ENCODE assay signal across 14 cellular contexts in genomic region chr16:71460246-71460645, GRCh38. TPM values are rescaled to one million over a fixed set of nuclear protein-coding genes. Genes with fewer than 3 reads are reported as not detected.
A peak's percentile ranks its signal among the peaks of the same experiment; 100 is the strongest.
DNase-seq lines count a peak whose midpoint lies in the region; ATAC-seq and TF ChIP-seq lines count a peak whose summit lies in the region.
"Had no signal": no experiment of that assay in that cellular context is flagged by ENCODE, and none has a peak within 500 bp of the region (broad histone marks: within the 10 kb centered on the region; RNA-seq: fewer than 3 reads in every experiment).

No MANE protein-coding gene starts in this region.

- H3K36me3 ChIP-seq in skeletal muscle satellite cell (ENCODE audit: insufficient read depth, low read length) (peaks cover 13% of the 10 kb centered on the region), thyroid gland (peaks cover 6 to 12% of the 10 kb centered on the region in 2 donors)

- H3K9me3 ChIP-seq in skeletal muscle satellite cell (replicated peaks; ENCODE audit: low read length) (no peaks in the 10 kb centered on the region), thyroid gland (no peaks in the 10 kb centered on the region)

- in situ Hi-C loops in GM13977 (cut with MboI; ENCODE audit: low pct_unique_long_range_greater_than_20kb, low sequenced_read_pairs, unreplicated experiment): no loop called here

- H3K27ac ChIP-seq in thyroid gland: no peak overlapping the region
- H3K27ac ChIP-seq: tibial nerve had no signal

- CTCF ChIA-PET in T-cell (lab: Charles Lee): interaction anchor here in 1 of 2 donors (1.2 kb wide), 1 partner anchor 39 kb away, joined by 4 read pairs; no protein-coding TSS in a partner anchor
- CTCF ChIA-PET in HEK293T (lab: Yijun Ruan, JAX): interaction anchor here (0.6 kb wide), 1 partner anchor 48 kb away, joined by 4 read pairs; no protein-coding TSS in a partner anchor

- H3K27ac Mint-ChIP-seq in T-cell: no peak overlapping the region
- H3K27ac Mint-ChIP-seq: memory B cell; T-helper 1 cell treated with Interleukin-12 subunit alpha and Interleukin-12 subunit beta and Interleukin-4 antibody, amounts not matched to agents 30 μg/mL and 1 μg/mL, for 36 hours had no signal

- no peak for TF ChIP-seq POLR2A in thyroid gland (IDR thresholded peaks at IDR 0.05)

- peak overlapping the region; percentile 97 for H3K4me3 ChIP-seq in skeletal muscle satellite cell (ENCODE audit: low read length)
- H3K4me3 ChIP-seq in thyroid gland (replicated peaks in 1 of 3): no peak overlapping the region
- H3K4me3 ChIP-seq: tibial nerve had no signal

- no peak for ATAC-seq in activated T-cell treated with anti-CD3 and anti-CD28 coated beads, Interleukin-2, amount 50 U/mL, for 4 hours
- ATAC-seq in T-cell (replicated peaks in 1 of 4): no peak

- intact Hi-C loops in thyroid gland (cut with DNase I): no loop called here

- POLR2A ChIA-PET in T-cell (lab: Charles Lee): interaction anchor here (0.6 kb wide), 2 partner anchors 24 to 28 kb away, joined by 3 read pairs; no protein-coding TSS in a partner anchor
- POLR2A ChIA-PET in HEK293T (lab: Yijun Ruan, JAX): interaction anchor here (2.3 kb wide), 1 partner anchor 29 kb away, joined by 9 read pairs; the partner anchor contains the start of gene ZNF19

- H3K4me1 ChIP-seq in skeletal muscle satellite cell (ENCODE audit: control insufficient read depth, insufficient read depth, low read length) (peaks cover 23% of the 10 kb centered on the region), thyroid gland (peaks cover 8 to 9% of the 10 kb centered on the region in 2 donors)

- H3K27me3 ChIP-seq in skeletal muscle satellite cell (ENCODE audit: control insufficient read depth, insufficient read depth, low read length) (no peaks in the 10 kb centered on the region), thyroid gland (no peaks in the 10 kb centered on the region)
- H3K27me3 ChIP-seq: tibial nerve had no signal

- no peaks in the 10 kb centered on the region for H3K27me3 Mint-ChIP-seq in activated T-cell treated with anti-CD3 and anti-CD28 coated beads, Interleukin-2, amount 50 U/mL, for 4 hours (ENCODE audit: low read depth)
- H3K27me3 Mint-ChIP-seq in T-cell: no peaks in the 10 kb centered on the region
- H3K27me3 Mint-ChIP-seq: memory B cell had no signal

- peak overlapping the region; percentile 89 for H3K4me2 ChIP-seq in skeletal muscle satellite cell (ENCODE audit: low read length)

- H3K9me3 Mint-ChIP-seq in activated T-cell treated with anti-CD3 and anti-CD28 coated beads, Interleukin-2, amount 50 U/mL, for 4 hours: no peaks in the 10 kb centered on the region
- no peaks in the 10 kb centered on the region for H3K9me3 Mint-ChIP-seq in T-cell
- H3K9me3 Mint-ChIP-seq: memory B cell; T-helper 1 cell treated with Interleukin-12 subunit alpha and Interleukin-12 subunit beta and Interleukin-4 antibody, amounts not matched to agents 30 μg/mL and 1 μg/mL, for 36 hours had no signal

- 77 to 81% methylated on average over 4 of the region's 4 CpGs for WGBS in thyroid gland, 2 donors

- peaks cover 13% of the 10 kb centered on the region for H3K36me3 Mint-ChIP-seq in activated T-cell treated with anti-CD3 and anti-CD28 coated beads, Interleukin-2, amount 50 U/mL, for 4 hours (ENCODE audit: insufficient read depth)
- H3K36me3 Mint-ChIP-seq in T-cell: peaks cover 11% of the 10 kb centered on the region

- no peak for DNase-seq in activated T-cell treated with anti-CD3 and anti-CD28 coated beads, Interleukin-2, amount 50 U/mL, for 4 hours
- DNase-seq in activated T-cell treated with anti-CD3 and anti-CD28 coated beads, Interleukin-2, amount 50 U/mL, for 1 hour: no peak
- DNase-seq in T-cell (no peak), fibroblast of the conjunctiva (ENCODE audit: low read depth) (peak; percentile 72), GM13977 (ENCODE audit: low spot score) (no peak), HEK293T (ENCODE audit: extremely low spot score) (no peak), thyroid gland (no peak)
- DNase-seq: ACHN, NCI-H345 had no signal

- TF ChIP-seq CTCF in GM13977 (IDR thresholded peaks at IDR 0.05; ENCODE audit: extremely low read depth, insufficient read depth, missing control alignments) (no peak), thyroid gland (IDR thresholded peaks at IDR 0.05) (no peak)

- H3K9ac ChIP-seq in skeletal muscle satellite cell (ENCODE audit: low read depth, low read length): peak overlapping the region; percentile 96

- peaks cover 15% of the 10 kb centered on the region for H3K4me1 Mint-ChIP-seq in activated T-cell treated with anti-CD3 and anti-CD28 coated beads, Interleukin-2, amount 50 U/mL, for 4 hours (ENCODE audit: low read depth)
- peaks cover 5 to 29% (median 26%) of the 10 kb centered on the region in 3 donors for H3K4me1 Mint-ChIP-seq in T-cell

- peak overlapping the region; percentile 26 for H3K4me3 Mint-ChIP-seq in activated T-cell treated with anti-CD3 and anti-CD28 coated beads, Interleukin-2, amount 50 U/mL, for 4 hours
- H3K4me3 Mint-ChIP-seq in T-cell: peak overlapping the region; percentile 31 to 84 (median 56)
- H3K4me3 Mint-ChIP-seq: memory B cell; T-helper 1 cell treated with Interleukin-12 subunit alpha and Interleukin-12 subunit beta and Interleukin-4 antibody, amounts not matched to agents 30 μg/mL and 1 μg/mL, for 36 hours had no signal

TF ChIP-seq in HEK293T, 16 proteins besides CTCF, POLR2A, EP300 and RAD21:
- TF ChIP-seq L3MBTL2 (conservative IDR thresholded peaks at IDR 0.05): no peak
- no peak for TF ChIP-seq LEF1 (IDR thresholded peaks at IDR 0.05; ENCODE audit: borderline replicate concordance)
- TF ChIP-seq FOXM1 (IDR thresholded peaks at IDR 0.05; ENCODE audit: borderline replicate concordance): no peak
- TF ChIP-seq TARDBP (IDR thresholded peaks at IDR 0.05): no peak
- no peak for TF ChIP-seq HDGF (IDR thresholded peaks at IDR 0.05; ENCODE audit: borderline replicate concordance)
- no peak for TF ChIP-seq ELF4 (IDR thresholded peaks at IDR 0.05)
- TF ChIP-seq FOXK2 (IDR thresholded peaks at IDR 0.05): no peak
- TF ChIP-seq, protein P1, sequence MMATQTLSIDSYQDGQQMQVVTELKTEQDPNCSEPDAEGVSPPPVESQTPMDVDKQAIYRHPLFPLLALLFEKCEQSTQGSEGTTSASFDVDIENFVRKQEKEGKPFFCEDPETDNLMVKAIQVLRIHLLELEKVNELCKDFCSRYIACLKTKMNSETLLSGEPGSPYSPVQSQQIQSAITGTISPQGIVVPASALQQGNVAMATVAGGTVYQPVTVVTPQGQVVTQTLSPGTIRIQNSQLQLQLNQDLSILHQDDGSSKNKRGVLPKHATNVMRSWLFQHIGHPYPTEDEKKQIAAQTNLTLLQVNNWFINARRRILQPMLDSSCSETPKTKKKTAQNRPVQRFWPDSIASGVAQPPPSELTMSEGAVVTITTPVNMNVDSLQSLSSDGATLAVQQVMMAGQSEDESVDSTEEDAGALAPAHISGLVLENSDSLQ (IDR thresholded peaks at IDR 0.05): no peak
- TF ChIP-seq BHLHE40 (IDR thresholded peaks at IDR 0.05; ENCODE audit: borderline replicate concordance): no peak
- no peak for TF ChIP-seq ZNF384 (IDR thresholded peaks at IDR 0.05)
- no peak for TF ChIP-seq NFRKB (IDR thresholded peaks at IDR 0.05)
- no peak for TF ChIP-seq SUZ12 (IDR thresholded peaks at IDR 0.05)
TF ChIP-seq in HEK293T: peak in this region for 0.

RNA-seq across cellular contexts. Expression of gene ZNF23, which starts 1.8 kb away (rescaled TPM):
- total RNA-seq in activated T-cell treated with anti-CD3 and anti-CD28 coated beads, Interleukin-2, amount 50 U/mL, for 4 hours: 1 to 10 TPM; 5.8 to 8.6 (median 8.4) TPM
- total RNA-seq in T-cell (10 to 100 TPM in 4 of 5 donors, 1 to 10 TPM in 1; 8.2 to 14.6 (median 10.9) TPM), thyroid gland (10 to 100 TPM in 1 of 4 donors, 1 to 10 TPM in 3; 5.9 to 13.8 (median 9.5) TPM)
- 7.6 and 9.0 TPM in 2 replicates for total RNA-seq in skeletal muscle satellite cell (2012; rRNA removed)

RNA-seq across cellular contexts. Expression of gene TLE7, which starts 18.4 kb away (rescaled TPM):
- not detected for total RNA-seq in activated T-cell treated with anti-CD3 and anti-CD28 coated beads, Interleukin-2, amount 50 U/mL, for 4 hours
- total RNA-seq in T-cell (not detected), thyroid gland (not detected)
- not detected in 2 replicates for total RNA-seq in skeletal muscle satellite cell (2012; rRNA removed)
- total RNA-seq: HT-29, tibial nerve had no signal

RNA-seq across cellular contexts. Expression of gene ZNF19, which starts 28.9 kb away (rescaled TPM):
- total RNA-seq in activated T-cell treated with anti-CD3 and anti-CD28 coated beads, Interleukin-2, amount 50 U/mL, for 4 hours: 1 to 10 TPM; 1.2 to 2.9 (median 2.2) TPM
- total RNA-seq in T-cell (1 to 10 TPM; 6.9 to 9.4 (median 8.4) TPM), thyroid gland (10 to 100 TPM; 17.2 to 28.3 (median 24.0) TPM)
- total RNA-seq in skeletal muscle satellite cell (2012; rRNA removed): 1.5 and 5.2 TPM in 2 replicates
